8 cellular contexts compared by ENCODE assay signal in the genomic region with DNA sequence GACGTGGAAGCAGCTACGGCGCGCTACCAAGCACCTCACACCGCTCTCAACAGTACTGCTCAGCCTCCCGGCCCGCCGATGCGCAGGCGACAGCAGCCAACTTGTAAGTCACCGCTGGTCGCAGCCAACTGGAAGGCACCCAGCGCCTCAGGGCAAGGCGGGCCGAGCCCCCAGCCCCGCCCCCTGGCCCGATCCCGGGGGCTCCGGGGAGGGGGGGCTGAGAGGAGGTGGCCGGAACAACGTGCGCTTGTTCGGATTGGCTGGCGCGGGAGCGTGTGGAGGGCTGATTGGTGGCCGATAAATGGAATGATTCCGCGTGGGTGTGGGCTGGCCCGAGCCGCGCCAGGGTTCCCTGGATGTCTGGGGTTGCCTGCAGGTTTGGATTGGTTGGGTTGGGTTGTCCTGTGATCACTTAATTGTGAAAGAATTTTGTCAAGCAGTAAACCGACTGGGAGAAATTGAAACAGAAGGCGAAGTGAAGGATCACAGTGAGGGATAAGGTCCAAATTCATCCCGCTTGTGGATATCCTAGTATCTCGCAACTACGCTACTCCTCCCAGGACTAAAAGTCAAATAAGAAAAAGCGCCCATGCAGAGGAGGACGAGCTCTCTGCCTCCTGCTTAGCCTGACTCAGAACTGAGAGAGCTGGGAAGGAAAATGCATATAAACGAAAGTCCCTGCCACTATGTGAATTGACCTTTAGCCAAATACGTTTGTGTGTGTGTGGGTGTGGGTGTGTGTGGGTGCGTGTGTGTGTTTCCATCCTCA. TPM values are rescaled to one million over a fixed set of nuclear protein-coding genes. Genes with fewer than 3 reads are reported as not detected.
DNase-seq lines count a peak whose midpoint lies in the region; ATAC-seq and TF ChIP-seq lines count a peak whose summit lies in the region.

A gene with protein sequence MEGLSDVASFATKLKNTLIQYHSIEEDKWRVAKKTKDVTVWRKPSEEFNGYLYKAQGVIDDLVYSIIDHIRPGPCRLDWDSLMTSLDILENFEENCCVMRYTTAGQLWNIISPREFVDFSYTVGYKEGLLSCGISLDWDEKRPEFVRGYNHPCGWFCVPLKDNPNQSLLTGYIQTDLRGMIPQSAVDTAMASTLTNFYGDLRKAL (minus strand): TSS at position 130 of the 769 bp plus-strand sequence. CDS start 5,102 bp downstream, outside the sequence.

- peak within 1 kb of the TSS; percentile 37 to 77 for H3K4me3 ChIP-seq in CD4-positive, alpha-beta memory T cell (ENCODE audit: low read length in 2 of 2)
- peak within 1 kb of the TSS; percentile 72 for H3K4me3 ChIP-seq in lung

- H3K27me3 ChIP-seq in CD4-positive, alpha-beta memory T cell (ENCODE audit: insufficient read depth, low read length): no peaks in the 10 kb centered on the region
- H3K27me3 ChIP-seq in lung (ENCODE audit: control insufficient read depth, insufficient read depth): no peaks in the 10 kb centered on the region

- H3K27me3 Mint-ChIP-seq in CD4-positive, alpha-beta memory T cell: no peaks in the 10 kb centered on the region

- H3K4me3 Mint-ChIP-seq in CD4-positive, alpha-beta memory T cell: peak within 1 kb of the TSS; percentile 98 to 99 (median 98)

- peak; percentile 91 to 95 (median 93) for DNase-seq in CD4-positive, alpha-beta memory T cell
- peak; percentile 66 for DNase-seq in HS-27A (ENCODE audit: low read depth)
- peak; percentile 64 for DNase-seq in NK-92 (lab: John Stamatoyannopoulos, UW; ENCODE audit: unreplicated experiment)
- peak; percentile 95 for DNase-seq in activated CD8-positive, alpha-beta memory T cell treated with anti-CD3 and anti-CD28 coated beads for 24 hours
- peak; percentile 93 for DNase-seq in effector CD8-positive, alpha-beta T cell (lab: John Stamatoyannopoulos, UW)
- peak; percentile 96 for DNase-seq in lung (ENCODE audit: low spot score)
- peak; percentile 79 to 86 (median 83) for DNase-seq in stimulated activated CD4-positive, alpha-beta T cell treated with anti-CD3 and anti-CD28 coated beads, TNF-alpha, amount 100 ng/mL, for 4 hours (ENCODE audit: low read depth in 3 of 3)

- H3K36me3 Mint-ChIP-seq in CD4-positive, alpha-beta memory T cell: peaks cover 0 to 10% of the 10 kb centered on the region in 2 donors

- H3K4me1 ChIP-seq in CD4-positive, alpha-beta memory T cell (ENCODE audit: insufficient read depth, low read length): peaks cover 35% of the 10 kb centered on the region
- H3K4me1 ChIP-seq in lung (ENCODE audit: control insufficient read depth in 2 of 2, insufficient read depth in 2 of 2, low read length in 2 of 2): peaks cover 0 to 13% of the 10 kb centered on the region in 2 donors

- H3K27ac ChIP-seq in CD4-positive, alpha-beta memory T cell (ENCODE audit: low read depth, low read length): peak within 1 kb of the TSS; percentile 77
- peak within 1 kb of the TSS; percentile 84 to 93 for H3K27ac ChIP-seq in lung (ENCODE audit: low read depth in 1 of 2, low read length in 1 of 2)

- peak within 1 kb of the TSS; percentile 94 to 99 (median 97) for H3K27ac Mint-ChIP-seq in CD4-positive, alpha-beta memory T cell

- H3K9me3 Mint-ChIP-seq in CD4-positive, alpha-beta memory T cell: peaks cover 0 to 3% (median 0%) of the 10 kb centered on the region in 8 donors

- H3K36me3 ChIP-seq in CD4-positive, alpha-beta memory T cell (ENCODE audit: insufficient read depth, low read length): no peaks in the 10 kb centered on the region
- no peaks in the 10 kb centered on the region for H3K36me3 ChIP-seq in lung (ENCODE audit: control insufficient read depth in 2 of 2, insufficient read depth in 2 of 2, low read length in 2 of 2)

- ATAC-seq in GM19467 (IDR thresholded peaks at IDR 0.05; ENCODE audit: unreplicated experiment) (peak; percentile 96), lung (ENCODE audit: insufficient read depth, low FRiP score) (peak; percentile 98)

- CTCF ChIA-PET in CD4-positive, alpha-beta memory T cell (lab: Charles Lee; ENCODE audit: partially characterized antibody): interaction anchor here (0.9 to 4.5 kb wide), 5 partner anchors 11 to 634 kb away, joined by 3 to 24 read pairs (median 4); no protein-coding TSS in a partner anchor

- WGBS in lung, 2 donors: 0 to 1% methylated on average over 42 of the region's 42 CpGs

- no peaks in the 10 kb centered on the region for H3K9me3 ChIP-seq in CD4-positive, alpha-beta memory T cell (ENCODE audit: control insufficient read depth in 1 of 2, low read length in 2 of 2)
- H3K9me3 ChIP-seq in lung (ENCODE audit: control insufficient read depth in 2 of 2, insufficient read depth in 1 of 2, low read length in 1 of 2): no peaks in the 10 kb centered on the region

- peaks cover 24 to 48% (median 29%) of the 10 kb centered on the region in 4 donors for H3K4me1 Mint-ChIP-seq in CD4-positive, alpha-beta memory T cell

- no peak for TF ChIP-seq CTCF in lung (IDR thresholded peaks at IDR 0.05; ENCODE audit: control extremely low read depth, extremely low read depth)

- POLR2A ChIA-PET in CD4-positive, alpha-beta memory T cell (lab: Charles Lee; ENCODE audit: partially characterized antibody): interaction anchor here (0.8 to 3.2 kb wide), 9 partner anchors 9 to 648 kb away, joined by 3 to 16 read pairs (median 5); no protein-coding TSS in a partner anchor

- intact Hi-C loops in CD4-positive, alpha-beta memory T cell (cut with micrococcal nuclease): loop anchor here (1.0 to 10.0 kb wide), 4 partner anchors 18 to 2002 kb away; partner anchors contain the start of genes SLC25A46 and YTHDC2

RNA-seq across cellular contexts. Expression of the gene that starts here (rescaled TPM):
- total RNA-seq in CD4-positive, alpha-beta memory T cell: 10 to 100 TPM; 12.4 to 17.2 TPM
- polyA plus RNA-seq in CD4-positive, alpha-beta memory T cell: 1 to 10 TPM; 4.5 to 5.5 TPM
- total RNA-seq in lung: 10 to 100 TPM; 44.9 to 90.6 TPM
- polyA plus RNA-seq in lung: 10 to 100 TPM; 20.0 to 26.2 TPM

Comparison
In these comparisons a context has a peak if more than half of its experiments do, and no peak if none do; other contexts are left out.
1. Peak in every context shown above with its lines: DNase-seq, ATAC-seq, H3K4me3 ChIP-seq and H3K27ac ChIP-seq.